Comparison of ENCODE assay signal across 19 cellular contexts in the genomic region with DNA sequence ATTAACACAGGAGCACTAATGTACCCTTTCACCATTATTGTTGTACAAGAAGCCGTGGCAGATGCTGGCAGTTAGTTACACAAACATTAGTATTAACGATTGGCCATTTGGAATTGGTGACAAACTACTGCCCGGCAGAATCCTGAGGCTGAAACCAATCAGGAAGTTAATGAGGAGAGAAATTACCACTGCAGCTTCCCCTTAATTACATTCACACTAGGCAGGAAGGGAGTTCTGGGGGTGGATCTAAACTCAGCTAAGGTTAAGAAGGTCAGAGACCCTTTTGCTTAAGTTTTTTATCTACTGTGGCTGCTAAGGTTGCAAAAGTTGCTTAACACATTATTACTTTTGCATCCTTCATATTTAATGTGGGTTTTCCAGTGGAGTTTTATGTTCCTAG. TPM values are rescaled to one million over a fixed set of nuclear protein-coding genes. Genes with fewer than 3 reads are reported as not detected.
DNase-seq lines count a peak whose midpoint lies in the region; TF ChIP-seq lines count a peak whose summit lies in the region.
"Had no signal": no experiment of that assay in that cellular context is flagged by ENCODE, and none has a peak within 500 bp of the region (broad histone marks: within the 10 kb centered on the region; RNA-seq: fewer than 3 reads in every experiment).

No MANE protein-coding gene starts in this region.

- WGBS in thyroid gland, 2 donors: 66 to 69% methylated on average over 3 of the region's 3 CpGs

- no peaks in the 10 kb centered on the region for H3K27me3 ChIP-seq in thyroid gland

- peak overlapping the region in 3 of 5 experiments; percentile 45 to 92 (median 64) for H3K27ac Mint-ChIP-seq in brain
- no peak overlapping the region for H3K27ac Mint-ChIP-seq in glutamatergic neuron (ENCODE audit: unreplicated experiment)
- H3K27ac Mint-ChIP-seq in MCF 10A (ENCODE audit: low read depth, unreplicated experiment): no peak overlapping the region
- H3K27ac Mint-ChIP-seq: T-helper 17 cell had no signal

- BruUV-seq in MCF 10A (replicated peaks; lab: Mats Ljungman, UMichigan): no TSS peak

- peaks cover 0 to 3% (median 0%) of the 10 kb centered on the region in 5 experiments for H3K9me3 Mint-ChIP-seq in brain
- peaks cover 11% of the 10 kb centered on the region for H3K9me3 Mint-ChIP-seq in glutamatergic neuron (ENCODE audit: unreplicated experiment)
- H3K9me3 Mint-ChIP-seq in MCF 10A (ENCODE audit: unreplicated experiment): no peaks in the 10 kb centered on the region

- H3K27ac ChIP-seq in thyroid gland: peak overlapping the region in 2 of 3 donors; percentile 53 to 80
- H3K27ac ChIP-seq: A549, C4-2B had no signal

- H3K4me3 Mint-ChIP-seq in brain: peak overlapping the region; percentile 10 to 82 (median 29)
- H3K4me3 Mint-ChIP-seq in glutamatergic neuron (ENCODE audit: unreplicated experiment): no peak overlapping the region
- no peak overlapping the region for H3K4me3 Mint-ChIP-seq in MCF 10A (ENCODE audit: unreplicated experiment)
- H3K4me3 Mint-ChIP-seq: T-helper 17 cell had no signal

- H3K9me3 ChIP-seq in thyroid gland: no peaks in the 10 kb centered on the region

- peaks cover 60% of the 10 kb centered on the region for H3K4me1 Mint-ChIP-seq in brain
- peaks cover 21% of the 10 kb centered on the region for H3K4me1 Mint-ChIP-seq in glutamatergic neuron (ENCODE audit: low read depth, unreplicated experiment)
- H3K4me1 Mint-ChIP-seq in MCF 10A (ENCODE audit: insufficient read depth, unreplicated experiment): peaks cover 4% of the 10 kb centered on the region

- DNase-seq in SIG-M5 treated with dmso at 0.1 percent for 504 hours (lab: John Stamatoyannopoulos, UW; ENCODE audit: unreplicated experiment): peak; percentile 16
- no peak for DNase-seq in SIG-M5 (lab: John Stamatoyannopoulos, UW)
- DNase-seq in NCI-H748 (lab: John Stamatoyannopoulos, UW; ENCODE audit: unreplicated experiment): peak; percentile 64
- DNase-seq in thyroid gland: no peak
- no peak for DNase-seq in HT-29 (ENCODE audit: low spot score)
- no peak for DNase-seq in glutamatergic neuron
- no peak for DNase-seq in MCF 10A (ENCODE audit: unreplicated experiment)
- DNase-seq: DMS53, HCEC 1CT, IMR-90, Karpas-422, NCI-H146, NCI-H524 treated with DMSO at 0.1 percent for 48 hours, SHP77 treated with DMSO at 0.1 percent for 48 hours, T-helper 17 cell had no signal

- H3K27me3 Mint-ChIP-seq in brain: peaks cover 90% of the 10 kb centered on the region
- H3K27me3 Mint-ChIP-seq in glutamatergic neuron (ENCODE audit: unreplicated experiment): peaks cover 24% of the 10 kb centered on the region
- peaks cover 18% of the 10 kb centered on the region for H3K27me3 Mint-ChIP-seq in MCF 10A (ENCODE audit: insufficient read depth, unreplicated experiment)

- no peak overlapping the region for H3K4me3 ChIP-seq in thyroid gland (replicated peaks in 1 of 3)
- H3K4me3 ChIP-seq: A549 had no signal

- intact Hi-C loops in thyroid gland (cut with DNase I) (no loop called here), MCF 10A (cut with micrococcal nuclease) (no loop called here)

- H3K36me3 ChIP-seq in thyroid gland: no peaks in the 10 kb centered on the region

- CTCF ChIA-PET in MCF 10A (lab: Yijun Ruan, JAX): interaction anchor here (1.1 to 1.3 kb wide), 3 partner anchors 38 to 73 kb away, joined by 3 to 4 read pairs (median 4); no protein-coding TSS in a partner anchor

- H3K4me1 ChIP-seq in thyroid gland: peaks cover 38 to 58% of the 10 kb centered on the region in 2 donors
- H3K4me1 ChIP-seq: A549 had no signal

- no peak for TF ChIP-seq CTCF in brain (conservative IDR thresholded peaks at IDR 0.05)
- no peak for TF ChIP-seq CTCF in thyroid gland (IDR thresholded peaks at IDR 0.05)
- TF ChIP-seq CTCF in glutamatergic neuron (IDR thresholded peaks at IDR 0.05; ENCODE audit: partially characterized antibody, unreplicated experiment): no peak
- TF ChIP-seq CTCF in MCF 10A (IDR thresholded peaks at IDR 0.05; ENCODE audit: unreplicated experiment): no peak

- POLR2A ChIA-PET in MCF 10A (lab: Yijun Ruan, JAX): interaction anchor here (0.6 kb wide), 1 partner anchor 1925 kb away, joined by 3 read pairs; no protein-coding TSS in a partner anchor

- H3K36me3 Mint-ChIP-seq in brain (no peaks in the 10 kb centered on the region), glutamatergic neuron (ENCODE audit: unreplicated experiment) (peaks cover 4% of the 10 kb centered on the region), MCF 10A (ENCODE audit: insufficient read depth, unreplicated experiment) (no peaks in the 10 kb centered on the region)

- TF ChIP-seq POLR2A in thyroid gland (IDR thresholded peaks at IDR 0.05): no peak

RNA-seq across cellular contexts. Expression of gene DMRT3, which starts 9.5 kb away (rescaled TPM):
- polyA plus RNA-seq in brain (ENCODE audit: insufficient read depth, low read depth, low replicate concordance): 0.29 TPM
- total RNA-seq in thyroid gland: 10 to 100 TPM in 1 of 4 donors, 1 to 10 TPM in 3; 2.5 to 26.1 (median 7.3) TPM
- not detected in 2 replicates for total RNA-seq in HT-29 (2014; rRNA removed; shearing (Covaris generic))
- 1.7 TPM for total RNA-seq in glutamatergic neuron (ENCODE audit: unreplicated experiment)
- not detected in 2 replicates for total RNA-seq in MCF 10A (2022)
- total RNA-seq: HT1080, IMR-90, T-helper 17 cell had no signal
- polyA plus RNA-seq: A549, IMR-90 had no signal

Comparison
In these comparisons a context has a peak if more than half of its experiments do, and no peak if none do; other contexts are left out.
1. DNase-seq: peak in SIG-M5 treated with dmso at 0.1 percent for 504 hours (single experiment) and NCI-H748 (single experiment); none in SIG-M5 (single experiment), thyroid gland (0 of 2), HT-29 (single experiment), glutamatergic neuron (single experiment) and MCF 10A (single experiment).
2. H3K27ac Mint-ChIP-seq: peak in brain (3 of 5); none in glutamatergic neuron (single experiment) and MCF 10A (single experiment).
3. H3K4me3 Mint-ChIP-seq: peak in brain (5 of 5); none in glutamatergic neuron (single experiment) and MCF 10A (single experiment).